24 cellular contexts compared by ENCODE assay signal in genomic region chr6:30964075-30964474, GRCh38. TPM values are rescaled to one million over a fixed set of nuclear protein-coding genes. Genes with fewer than 3 reads are reported as not detected.
DNase-seq lines count a peak whose midpoint lies in the region; ATAC-seq and TF ChIP-seq lines count a peak whose summit lies in the region.
"Had no signal": no experiment of that assay in that cellular context is flagged by ENCODE, and none has a peak within 500 bp of the region (broad histone marks: within the 10 kb centered on the region; RNA-seq: fewer than 3 reads in every experiment).

No MANE protein-coding gene starts in this region.

- H3K9me3 ChIP-seq in uterus = no peaks in the 10 kb centered on the region
- H3K9me3 ChIP-seq: A549, ascending aorta, colonic mucosa, SJSA1, stomach had no signal

- no peaks in the 10 kb centered on the region for H3K9me3 Mint-ChIP-seq in activated CD4-positive, alpha-beta T cell treated with anti-CD3 and anti-CD28 coated beads, Interleukin-2, amount 10 ng/mL, durations not matched to agents 24 days and 14 days
- no peaks in the 10 kb centered on the region for H3K9me3 Mint-ChIP-seq in natural killer cell

- intact Hi-C loops in activated CD4-positive, alpha-beta T cell treated with anti-CD3 and anti-CD28 coated beads, Interleukin-2, amount 10 ng/mL, durations not matched to agents 24 days and 14 days (cut with micrococcal nuclease) = no loop called here
- intact Hi-C loops in natural killer cell (cut with micrococcal nuclease) (no loop called here), uterus (cut with DNase I; ENCODE audit: low total_unique reads) (no loop called here)

- H3K4me3 Mint-ChIP-seq in activated CD4-positive, alpha-beta T cell treated with anti-CD3 and anti-CD28 coated beads, Interleukin-2, amount 10 ng/mL, durations not matched to agents 24 days and 14 days = no peak overlapping the region
- no peak overlapping the region for H3K4me3 Mint-ChIP-seq in natural killer cell

- DNase-seq in activated CD4-positive, alpha-beta T cell treated with anti-CD3 and anti-CD28 coated beads, Interleukin-2, amount 10 ng/mL, durations not matched to agents 24 days and 14 days = peak; percentile 69
- no peak for DNase-seq in activated CD4-positive, alpha-beta T cell treated with anti-CD3 and anti-CD28 coated beads for 1 hour
- DNase-seq in NB4 (ENCODE audit: low read depth) (peak; percentile 40), astrocyte of the spinal cord (ENCODE audit: low read depth, low spot score) (peak; percentile 65), natural killer cell (no peak), uterus (no peak)
- DNase-seq: activated effector memory CD4-positive, alpha-beta T cell treated with anti-CD3 and anti-CD28 coated beads, Interleukin-2, amount 50 U/mL, for 16 hours; C1 segment of cervical spinal cord; colonic mucosa; DMS153; foreskin melanocyte; midbrain; NCI-H2081 treated with DMSO at 0.1 percent for 48 hours; NCI-H526; retina; stomach had no signal

- ATAC-seq in natural killer cell (peak; percentile 59 to 78 (median 70)), GM19397 (IDR thresholded peaks at IDR 0.05; ENCODE audit: unreplicated experiment) (no peak), HG02970 (IDR thresholded peaks at IDR 0.05; ENCODE audit: low FRiP score, unreplicated experiment) (no peak)
- ATAC-seq: A549, HCT116 had no signal

- no peak overlapping the region for H3K27ac ChIP-seq in uterus
- H3K27ac ChIP-seq: A549, ascending aorta, colonic mucosa, SJSA1, stomach had no signal

- TF ChIP-seq POLR2A in NB4 (IDR thresholded peaks at IDR 0.05; ENCODE audit: extremely low read depth, insufficient read length) (no peak), uterus (IDR thresholded peaks at IDR 0.05) (no peak)

- in situ Hi-C loops in astrocyte of the spinal cord (cut with HindIII; ENCODE audit: low sequenced_read_pairs) = no loop called here

- H3K4me3 ChIP-seq in NB4 (ENCODE audit: low read depth, low read length) (no peak overlapping the region), astrocyte of the spinal cord (ENCODE audit: low read depth, low read length) (no peak overlapping the region), uterus (no peak overlapping the region)
- H3K4me3 ChIP-seq: A549, ascending aorta, colonic mucosa, SJSA1, stomach had no signal

- no peak overlapping the region for H3K27ac Mint-ChIP-seq in activated CD4-positive, alpha-beta T cell treated with anti-CD3 and anti-CD28 coated beads, Interleukin-2, amount 10 ng/mL, durations not matched to agents 24 days and 14 days
- H3K27ac Mint-ChIP-seq in natural killer cell = peak overlapping the region; percentile 5 to 27

- no peaks in the 10 kb centered on the region for H3K27me3 ChIP-seq in uterus
- H3K27me3 ChIP-seq: ascending aorta, colonic mucosa, SJSA1, stomach had no signal

- peaks cover 38% of the 10 kb centered on the region for H3K27me3 Mint-ChIP-seq in activated CD4-positive, alpha-beta T cell treated with anti-CD3 and anti-CD28 coated beads, Interleukin-2, amount 10 ng/mL, durations not matched to agents 24 days and 14 days
- H3K27me3 Mint-ChIP-seq in natural killer cell (ENCODE audit: low read depth in 2 of 2) = peaks cover 29 to 46% of the 10 kb centered on the region in 2 donors

- H3K4me1 Mint-ChIP-seq in activated CD4-positive, alpha-beta T cell treated with anti-CD3 and anti-CD28 coated beads, Interleukin-2, amount 10 ng/mL, durations not matched to agents 24 days and 14 days = peaks cover 15% of the 10 kb centered on the region
- H3K4me1 Mint-ChIP-seq in natural killer cell = peaks cover 29 to 31% of the 10 kb centered on the region in 2 donors

- TF ChIP-seq CTCF in NB4 (IDR thresholded peaks at IDR 0.05; ENCODE audit: low read depth, low read length) (no peak), astrocyte of the spinal cord (IDR thresholded peaks at IDR 0.05; ENCODE audit: low read depth, low read length) (no peak), natural killer cell (IDR thresholded peaks at IDR 0.05) (no peak), uterus (IDR thresholded peaks at IDR 0.05) (no peak)

- H3K36me3 Mint-ChIP-seq in activated CD4-positive, alpha-beta T cell treated with anti-CD3 and anti-CD28 coated beads, Interleukin-2, amount 10 ng/mL, durations not matched to agents 24 days and 14 days (ENCODE audit: low read depth) = no peaks in the 10 kb centered on the region
- H3K36me3 Mint-ChIP-seq in natural killer cell = no peaks in the 10 kb centered on the region

- H3K36me3 ChIP-seq in uterus = no peaks in the 10 kb centered on the region
- H3K36me3 ChIP-seq: ascending aorta, colonic mucosa, SJSA1, stomach had no signal

- H3K4me1 ChIP-seq in uterus = no peaks in the 10 kb centered on the region
- H3K4me1 ChIP-seq: A549, ascending aorta, colonic mucosa, SJSA1 had no signal

RNA-seq across cellular contexts. Expression of gene MUC21, which starts 19.4 kb away (rescaled TPM):
- not detected in 2 replicates for total RNA-seq in activated CD4-positive, alpha-beta T cell treated with anti-CD3 and anti-CD28 coated beads, Interleukin-2, amount 10 ng/mL, durations not matched to agents 24 days and 14 days
- total RNA-seq in natural killer cell (not detected), uterus (under 1 TPM in 2 of 4 donors, not detected in 2; 0.28 to 0.59 TPM)
- total RNA-seq: ascending aorta, colonic mucosa, HT-29, SJSA1, ureter had no signal

RNA-seq across cellular contexts. Expression of gene MUCL3, which starts 23.3 kb away (rescaled TPM):
- not detected in 2 replicates for total RNA-seq in activated CD4-positive, alpha-beta T cell treated with anti-CD3 and anti-CD28 coated beads, Interleukin-2, amount 10 ng/mL, durations not matched to agents 24 days and 14 days
- total RNA-seq in natural killer cell (not detected), uterus (under 1 TPM in 1 of 4 donors, not detected in 3; under 0.01 TPM)
- total RNA-seq: ascending aorta, SJSA1, ureter had no signal

RNA-seq across cellular contexts. Expression of gene SFTA2, which starts 32.1 kb away (rescaled TPM):
- not detected in 2 replicates for total RNA-seq in activated CD4-positive, alpha-beta T cell treated with anti-CD3 and anti-CD28 coated beads, Interleukin-2, amount 10 ng/mL, durations not matched to agents 24 days and 14 days
- total RNA-seq in natural killer cell = not detected
- 1 to 10 TPM in 1 of 4 donors, not detected in 3; 1.1 TPM for total RNA-seq in uterus
- total RNA-seq: ascending aorta, SJSA1 had no signal

RNA-seq across cellular contexts. Expression of gene MUC22, which starts 46.2 kb away (rescaled TPM):
- total RNA-seq in activated CD4-positive, alpha-beta T cell treated with anti-CD3 and anti-CD28 coated beads, Interleukin-2, amount 10 ng/mL, durations not matched to agents 24 days and 14 days = not detected in 2 replicates
- total RNA-seq in natural killer cell (not detected), uterus (not detected)
- total RNA-seq: ascending aorta, colonic mucosa, HT-29, SJSA1, stomach, ureter had no signal

RNA-seq across cellular contexts. Expression of gene VARS2, which starts 50.0 kb away (rescaled TPM):
- 74.8 and 84.2 TPM in 2 replicates for total RNA-seq in activated CD4-positive, alpha-beta T cell treated with anti-CD3 and anti-CD28 coated beads, Interleukin-2, amount 10 ng/mL, durations not matched to agents 24 days and 14 days
- total RNA-seq in natural killer cell (10 to 100 TPM; 16.9 to 36.7 (median 24.5) TPM), uterus (10 to 100 TPM; 12.6 to 34.2 (median 22.4) TPM)

Comparison
In these comparisons a context has a peak if more than half of its experiments do, and no peak if none do; other contexts are left out.
1. DNase-seq: peak in activated CD4-positive, alpha-beta T cell treated with anti-CD3 and anti-CD28 coated beads, Interleukin-2, amount 10 ng/mL, durations not matched to agents 24 days and 14 days (single experiment), NB4 (single experiment) and astrocyte of the spinal cord (single experiment); none in activated CD4-positive, alpha-beta T cell treated with anti-CD3 and anti-CD28 coated beads for 1 hour (single experiment), natural killer cell (single experiment) and uterus (0 of 2).
2. ATAC-seq: peak in natural killer cell (3 of 3); none in GM19397 (single experiment) and HG02970 (single experiment).